11 cellular contexts compared by ENCODE assay signal in the genomic region with DNA sequence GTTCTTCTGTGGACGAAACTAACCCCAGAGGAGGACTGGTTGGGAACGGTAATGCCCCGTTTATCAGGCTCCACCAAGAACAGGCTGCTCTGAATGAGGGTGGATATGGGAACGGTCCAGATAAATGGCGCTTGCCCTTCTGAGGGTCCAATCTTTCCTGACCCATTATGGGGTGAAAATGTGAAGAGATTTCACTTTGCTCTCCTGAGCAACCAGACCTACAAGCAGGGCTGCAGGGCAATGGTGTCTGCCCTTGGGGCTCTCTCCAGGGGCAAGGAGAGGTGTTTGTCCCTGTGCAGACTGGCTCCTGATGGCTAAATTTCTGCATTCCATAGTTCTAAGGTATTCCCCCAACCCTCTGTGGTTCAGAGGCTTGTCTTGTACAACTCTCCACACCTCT. TPM values are rescaled to one million over a fixed set of nuclear protein-coding genes. Genes with fewer than 3 reads are reported as not detected.
DNase-seq lines count a peak whose midpoint lies in the region; ATAC-seq, FAIRE-seq and TF ChIP-seq lines count a peak whose summit lies in the region.
"Had no signal": no experiment of that assay in that cellular context is flagged by ENCODE, and none has a peak within 500 bp of the region (broad histone marks: within the 10 kb centered on the region; RNA-seq: fewer than 3 reads in every experiment).

No MANE protein-coding gene starts in this region.

- peak overlapping the region; percentile 91 for H3K27ac ChIP-seq in CD4-positive, CD25-positive, alpha-beta regulatory T cell (ENCODE audit: insufficient read depth, low read length, poor library complexity, severe bottlenecking)
- 0 out of 2 replicates have a peak overlapping the region, but pooled peaks have one; percentile 29 for H3K27ac ChIP-seq in HUES64 (ENCODE audit: low read depth, low read length)
- peak overlapping the region; percentile 23; the same call in 1 of the 3 replicates for H3K27ac ChIP-seq in K562 (ENCODE audit: extremely low read depth, low read depth, low read length)

- WGBS in HUES64: 97% methylated on average over 5 of the region's 5 CpGs
- 68% methylated on average over 5 of the region's 5 CpGs for WGBS in K562 (ENCODE audit: insufficient coverage, low coverage, missing lambda C conversion rate)

- no peaks in the 10 kb centered on the region for H3K9me3 Mint-ChIP-seq in CD4-positive, CD25-positive, alpha-beta regulatory T cell
- no peaks in the 10 kb centered on the region for H3K9me3 Mint-ChIP-seq in neural crest cell

- peaks cover 85% of the 10 kb centered on the region for H3K4me1 ChIP-seq in CD4-positive, CD25-positive, alpha-beta regulatory T cell (ENCODE audit: control insufficient read depth, insufficient read depth, low read length, poor library complexity, severe bottlenecking)
- H3K4me1 ChIP-seq in HUES64 (ENCODE audit: insufficient read depth, low read length): peaks cover 31% of the 10 kb centered on the region
- peaks cover 76 to 95% of the 10 kb centered on the region in 2 experiments for H3K4me1 ChIP-seq in K562 (replicated peaks in 1 of 2; ENCODE audit: control insufficient read depth in 2 of 2, insufficient read depth in 2 of 2, low read length in 2 of 2)

- H3K27me3 ChIP-seq in CD4-positive, CD25-positive, alpha-beta regulatory T cell (ENCODE audit: control insufficient read depth, insufficient read depth, low read length): no peaks in the 10 kb centered on the region
- H3K27me3 ChIP-seq in HUES64 (ENCODE audit: insufficient read depth, low read length): no peaks in the 10 kb centered on the region
- H3K27me3 ChIP-seq in K562 (ENCODE audit: control insufficient read depth in 2 of 2, insufficient read depth in 2 of 2, low read length in 2 of 2): no peaks in the 10 kb centered on the region

- peak overlapping the region; percentile 96 to 98 (median 97) for H3K27ac Mint-ChIP-seq in CD4-positive, CD25-positive, alpha-beta regulatory T cell
- no peak overlapping the region for H3K27ac Mint-ChIP-seq in neural crest cell (ENCODE audit: unreplicated experiment)

- H3K79me2 ChIP-seq in K562 (ENCODE audit: control insufficient read depth, insufficient read depth, low read length): peaks cover 84% of the 10 kb centered on the region

- no peak for FAIRE-seq in K562 (lab: Jason Lieb, UNC)

- no peak for TF ChIP-seq RAD21 in K562 (CRISPR knock-in tag; conservative IDR thresholded peaks at IDR 0.05 in 1 of 2, IDR thresholded peaks at IDR 0.05 in 1 of 2)

- TF ChIP-seq EP300 in K562 (IDR thresholded peaks at IDR 0.05; ENCODE audit: low read length): no peak

- H3K36me3 Mint-ChIP-seq in CD4-positive, CD25-positive, alpha-beta regulatory T cell: peaks cover 38% of the 10 kb centered on the region
- H3K36me3 Mint-ChIP-seq in neural crest cell (ENCODE audit: low read depth): peaks cover 26% of the 10 kb centered on the region

- peaks cover 6 to 95% (median 70%) of the 10 kb centered on the region in 4 donors for H3K4me1 Mint-ChIP-seq in CD4-positive, CD25-positive, alpha-beta regulatory T cell
- peaks cover 46% of the 10 kb centered on the region for H3K4me1 Mint-ChIP-seq in neural crest cell

- H3K9ac ChIP-seq in HUES64 (ENCODE audit: low read depth, low read length) (no peak overlapping the region), K562 (ENCODE audit: insufficient read depth in 1 of 2, low read depth in 2 of 2, low read length in 2 of 2) (peak overlapping the region in 1 of 2 experiments; percentile 2; a peak in 2 of 4 replicates)

- H2AFZ ChIP-seq in K562 (ENCODE audit: low read depth, low read length): no peak overlapping the region

- POLR2A ChIA-PET in K562 (lab: Yijun Ruan, JAX): interaction anchor here (0.6 to 1.0 kb wide), 3 partner anchors 9 to 270 kb away, joined by 3 read pairs; no protein-coding TSS in a partner anchor
- POLR2A ChIA-PET in GM10248 (lab: Yijun Ruan, JAX): no interaction called here

- TF ChIP-seq CTCF in K562 (IDR thresholded peaks at IDR 0.05 in 2 of 3, conservative IDR thresholded peaks at IDR 0.05 in 1 of 3; ENCODE audit: insufficient read depth in 2 of 3, low read depth in 1 of 3, low read length in 3 of 3) (no peak), neural crest cell (conservative IDR thresholded peaks at IDR 0.05) (no peak), GM10248 (IDR thresholded peaks at IDR 0.05; ENCODE audit: control extremely low read depth, extremely low read depth, low read depth, missing control alignments) (no peak)

- peaks cover 49% of the 10 kb centered on the region for H4K20me1 ChIP-seq in K562 (replicated peaks; ENCODE audit: control insufficient read depth, insufficient read depth, low read length)

- H3K9me3 ChIP-seq in CD4-positive, CD25-positive, alpha-beta regulatory T cell (ENCODE audit: control insufficient read depth in 2 of 2, low read length in 2 of 2): no peaks in the 10 kb centered on the region
- no peaks in the 10 kb centered on the region for H3K9me3 ChIP-seq in HUES64 (ENCODE audit: insufficient read depth, low read depth, low read length)
- H3K9me3 ChIP-seq in K562 (replicated peaks; ENCODE audit: control insufficient read depth, insufficient read depth, low read depth, low read length): no peaks in the 10 kb centered on the region

- no peak for ATAC-seq in CD4-positive, CD25-positive, alpha-beta regulatory T cell (ENCODE audit: low read depth in 2 of 2)
- no peak for ATAC-seq in K562
- ATAC-seq: left lobe of liver had no signal

- intact Hi-C loops in K562 (cut with micrococcal nuclease): loop anchor here (10.0 kb wide), 1 partner anchor 249 kb away; a partner anchor contains a TSS

- in situ Hi-C loops in K562 (cut with MboI): no loop called here

- CTCF ChIA-PET in K562 (lab: Yijun Ruan, JAX; ENCODE audit: low intra/inter-chr PET ratio): no interaction called here
- CTCF ChIA-PET in GM10248 (lab: Yijun Ruan, JAX): interaction anchor here (1.0 to 5.2 kb wide), 4 partner anchors 11 to 140 kb away, joined by 3 to 23 read pairs (median 12); no protein-coding TSS in a partner anchor

- H3K27me3 Mint-ChIP-seq in CD4-positive, CD25-positive, alpha-beta regulatory T cell: no peaks in the 10 kb centered on the region
- peaks cover 4% of the 10 kb centered on the region for H3K27me3 Mint-ChIP-seq in neural crest cell (ENCODE audit: low read depth)

- BruUV-seq in K562 (replicated peaks; lab: Mats Ljungman, UMichigan): no TSS peak

- peaks cover 34% of the 10 kb centered on the region for H3K9me1 ChIP-seq in K562 (ENCODE audit: control insufficient read depth, insufficient read depth, low read length)

- 0 out of 2 replicates have a peak overlapping the region, but pooled peaks have one; percentile 6 for H3K4me2 ChIP-seq in K562 (ENCODE audit: insufficient read depth, low read length)

- peak overlapping the region in 3 of 4 donors; percentile 43 to 86 (median 70) for H3K4me3 Mint-ChIP-seq in CD4-positive, CD25-positive, alpha-beta regulatory T cell
- peak overlapping the region; percentile 29 for H3K4me3 Mint-ChIP-seq in neural crest cell

- peak overlapping the region; percentile 66 for H3K4me3 ChIP-seq in CD4-positive, CD25-positive, alpha-beta regulatory T cell (ENCODE audit: low read depth, low read length)
- H3K4me3 ChIP-seq in HUES64 (ENCODE audit: low read length): no peak overlapping the region
- no peak overlapping the region for H3K4me3 ChIP-seq in K562

- no peak for DNase-seq in CD4-positive, CD25-positive, alpha-beta regulatory T cell
- DNase-seq in K562 (ENCODE audit: extremely low read depth in 1 of 4, low spot score in 3 of 4) (no peak), neural crest cell (ENCODE audit: low read depth, low spot score) (no peak), hepatic stellate cell (ENCODE audit: low spot score) (no peak), GM10248 (ENCODE audit: extremely low spot score) (no peak), HUDEP-2 (lab: John Stamatoyannopoulos, UW; ENCODE audit: unreplicated experiment in 76 of 76) (no peak), OCI-M1 (lab: John Stamatoyannopoulos, UW) (no peak)
- DNase-seq: NCI-H226, SHP77 had no signal

- peaks cover 28% of the 10 kb centered on the region for H3K36me3 ChIP-seq in CD4-positive, CD25-positive, alpha-beta regulatory T cell (ENCODE audit: control insufficient read depth, insufficient read depth, low read length)
- H3K36me3 ChIP-seq in HUES64 (ENCODE audit: insufficient read depth, low read length): peaks cover 99% of the 10 kb centered on the region
- H3K36me3 ChIP-seq in K562 (ENCODE audit: control insufficient read depth, insufficient read depth, low read length): peaks cover 93% of the 10 kb centered on the region

- no peak for TF ChIP-seq POLR2A in K562 (conservative IDR thresholded peaks at IDR 0.05)

TF ChIP-seq in K562, 482 proteins besides CTCF, POLR2A, EP300 and RAD21:
- no peak for TF ChIP-seq ZSCAN29 (IDR thresholded peaks at IDR 0.05)
- no peak for TF ChIP-seq NFATC3 (IDR thresholded peaks at IDR 0.05)
- TF ChIP-seq BRD9 (IDR thresholded peaks at IDR 0.05; ENCODE audit: low read depth, partially characterized antibody): no peak
- TF ChIP-seq CHD2 (IDR thresholded peaks at IDR 0.05; ENCODE audit: low read depth, low read length): no peak
TF ChIP-seq in K562: peak in this region for 0.

RNA-seq across cellular contexts. Expression of a gene that starts 25.1 kb away (rescaled TPM):
- 60.2 TPM for total RNA-seq in CD4-positive, CD25-positive, alpha-beta regulatory T cell
- polyA plus RNA-seq in CD4-positive, CD25-positive, alpha-beta regulatory T cell: 10 to 100 TPM; 22.0 to 25.5 (median 23.6) TPM
- 201 TPM for polyA plus RNA-seq in HUES64 (2013, experiment 1 of 2)
- 227 TPM for polyA plus RNA-seq in HUES64 (2013, experiment 2 of 2)
- total RNA-seq in K562 (2011; cell fraction: chromatin; rRNA removed; ENCODE audit: low replicate concordance): 278 and 566 TPM in 2 replicates
- total RNA-seq in K562 (2011; cell fraction: nucleolus; rRNA removed): 420 and 508 TPM in 2 replicates
- total RNA-seq in K562 (2011; cell fraction: nucleoplasm; rRNA removed): 435 and 495 TPM in 2 replicates
- total RNA-seq in K562 (2014; rRNA removed) (93.1 and 145 TPM in 2 replicates), K562 (2014; rRNA removed; fragmentation: Illumina TruSeq; extraction: Trizol) (39.4 and 42.8 TPM in 2 replicates), K562 (2015; rRNA removed; fragmentation: Illumina TruSeq; extraction: Trizol) (34.9 and 37.4 TPM in 2 replicates), K562 (2021) (141 and 153 TPM in 2 replicates), neural crest cell (254 and 265 TPM in 2 replicates)
- polyA plus RNA-seq in K562 (2011; rRNA removed) (53.4 and 142 TPM in 2 replicates), K562 (2014; fragmentation: Illumina TruSeq; extraction: Trizol) (73.4 and 73.6 TPM in 2 replicates), K562 (2014; fragmentation: Nextera tagmentation; extraction: Ambion mirVana) (10 to 100 TPM; 12.6 to 22.9 TPM), K562 (2014; rRNA removed) (48.0 and 52.8 TPM in 2 replicates)
- polyA plus RNA-seq in K562 (2011; cell fraction: cytosol; rRNA removed): 95.7 and 144 TPM in 2 replicates
- polyA plus RNA-seq in K562 (2011; cell fraction: nucleus; rRNA removed): 174 and 230 TPM in 2 replicates
- 54.8 and 81.2 TPM in 2 replicates for polyA plus RNA-seq in K562 (2012)
- 56.6 and 73.8 TPM in 2 replicates for polyA minus RNA-seq in K562 (2011; rRNA and poly(A)+ RNA removed)
- 98.1 and 111 TPM in 2 replicates for polyA minus RNA-seq in K562 (2011; cell fraction: cytosol; rRNA and poly(A)+ RNA removed)
- polyA minus RNA-seq in K562 (2011; cell fraction: nucleus; rRNA and poly(A)+ RNA removed): 86.4 and 99.1 TPM in 2 replicates

Comparison
In these comparisons a context has a peak if more than half of its experiments do, and no peak if none do; other contexts are left out.
1. H3K27ac ChIP-seq: peak in every context shown above with its lines; median percentile 91 in CD4-positive, CD25-positive, alpha-beta regulatory T cell; 29 in HUES64; 23 in K562.